In genomic region chr6:159968295-159969203, GRCh38 we compare ENCODE assay signal across 1 cellular context.
TF ChIP-seq lines count a peak whose summit lies in the region.

Gene IGF2R (plus strand): TSS chr6:159969082. CDS start chr6:159969247, 165 bp downstream.

TF ChIP-seq in K562, 482 proteins besides CTCF, POLR2A, EP300 and RAD21 (continued from another document and continues in another):
- TF ChIP-seq ZNF280A (IDR thresholded peaks at IDR 0.05; ENCODE audit: low read depth, partially characterized antibody): no peak
- no peak for TF ChIP-seq FIP1L1 (IDR thresholded peaks at IDR 0.05; ENCODE audit: low read depth, low read length, poor library complexity, severe bottlenecking)
- TF ChIP-seq ARNT (IDR thresholded peaks at IDR 0.05): no peak
- peak; percentile 29; the same call in 1 of the 2 replicates for TF ChIP-seq KAT8 (IDR thresholded peaks at IDR 0.05; ENCODE audit: low read depth)
- peak; percentile 72; the same call in 1 of the 2 replicates for TF ChIP-seq OTX1 (CRISPR knock-in tag; IDR thresholded peaks at IDR 0.05)
- no peak for TF ChIP-seq ATF3 (IDR thresholded peaks at IDR 0.05)
- no peak for TF ChIP-seq ATF3 (CRISPR knock-in tag; conservative IDR thresholded peaks at IDR 0.05)
- TF ChIP-seq SMC3 (conservative IDR thresholded peaks at IDR 0.05; ENCODE audit: insufficient read depth, low read depth, low read length): no peak
- no peak for TF ChIP-seq TCFL5 (CRISPR knock-in tag; conservative IDR thresholded peaks at IDR 0.05)
- TF ChIP-seq IRF9 (tag; IDR thresholded peaks at IDR 0.05): no peak
- no peak for TF ChIP-seq ZNF431 (CRISPR knock-in tag; IDR thresholded peaks at IDR 0.05)
- TF ChIP-seq ATF4 (CRISPR knock-in tag; IDR thresholded peaks at IDR 0.05): peak; percentile 49; the same call in 1 of the 2 replicates
- peak; percentile 92 for TF ChIP-seq BCOR (IDR thresholded peaks at IDR 0.05)
- TF ChIP-seq ZNF408 (CRISPR knock-in tag; IDR thresholded peaks at IDR 0.05; ENCODE audit: low read depth): no peak
- TF ChIP-seq JUND (IDR thresholded peaks at IDR 0.05; ENCODE audit: borderline replicate concordance, low read depth, low read length): no peak
- TF ChIP-seq JUND (tag; IDR thresholded peaks at IDR 0.05; ENCODE audit: borderline replicate concordance, low read depth, low read length): no peak
- TF ChIP-seq MLX (CRISPR knock-in tag; conservative IDR thresholded peaks at IDR 0.05): 0 out of 4 replicates have a peak, but pooled peaks of 1 of the 2 experiments have one; percentile 70
- peak; percentile 12; the same call in 1 of the 2 replicates for TF ChIP-seq ZNF24 (IDR thresholded peaks at IDR 0.05)
- 0 out of 2 replicates have a peak, but pooled peaks have one; percentile 58 for TF ChIP-seq ZNF695 (CRISPR knock-in tag; IDR thresholded peaks at IDR 0.05)
- TF ChIP-seq TEAD2 (tag; IDR thresholded peaks at IDR 0.05): no peak
- no peak for TF ChIP-seq ZC3H11A (IDR thresholded peaks at IDR 0.05; ENCODE audit: low read depth, low read length)
- TF ChIP-seq SRSF3 (IDR thresholded peaks at IDR 0.05; ENCODE audit: insufficient read depth, low read length): no peak
- TF ChIP-seq ZNF217 (CRISPR knock-in tag; IDR thresholded peaks at IDR 0.05): no peak
- TF ChIP-seq MGA (IDR thresholded peaks at IDR 0.05): peak; percentile 69
- no peak for TF ChIP-seq FOXK1 (CRISPR knock-in tag; IDR thresholded peaks at IDR 0.05; ENCODE audit: borderline replicate concordance)
- no peak for TF ChIP-seq TRIM24 (IDR thresholded peaks at IDR 0.05)
- peak; percentile 76; the same call in 1 of the 2 replicates for TF ChIP-seq CREB1 (IDR thresholded peaks at IDR 0.05)
- no peak for TF ChIP-seq CREB1 (CRISPR knock-in tag; IDR thresholded peaks at IDR 0.05)
- no peak for TF ChIP-seq MAFK (IDR thresholded peaks at IDR 0.05; ENCODE audit: low read length)
- no peak for TF ChIP-seq PRMT5 (CRISPR knock-in tag; IDR thresholded peaks at IDR 0.05)
- no peak for TF ChIP-seq NCOA1 (IDR thresholded peaks at IDR 0.05; ENCODE audit: low read depth)
- TF ChIP-seq CBX2 (IDR thresholded peaks at IDR 0.05; ENCODE audit: insufficient read depth, low read length, poor library complexity, severe bottlenecking): no peak
- peak; percentile 96 for TF ChIP-seq BHLHE40 (IDR thresholded peaks at IDR 0.05; ENCODE audit: low read length)
- TF ChIP-seq NFIC (IDR thresholded peaks at IDR 0.05): peak; percentile 32; the same call in 1 of the 2 replicates
- no peak for TF ChIP-seq NFATC3 (IDR thresholded peaks at IDR 0.05)
- TF ChIP-seq ZNF655 (CRISPR knock-in tag; IDR thresholded peaks at IDR 0.05): no peak
- no peak for TF ChIP-seq EWSR1 (IDR thresholded peaks at IDR 0.05; ENCODE audit: borderline replicate concordance, low read depth, partially characterized antibody)
- TF ChIP-seq BMI1 (IDR thresholded peaks at IDR 0.05; ENCODE audit: low read length): no peak
- peak; percentile 70 to 78 for TF ChIP-seq NRF1 (conservative IDR thresholded peaks at IDR 0.05 in 1 of 2, IDR thresholded peaks at IDR 0.05 in 1 of 2)
- no peak for TF ChIP-seq MYBL2 (IDR thresholded peaks at IDR 0.05; ENCODE audit: low read depth)
- no peak for TF ChIP-seq MYBL2 (CRISPR knock-in tag; IDR thresholded peaks at IDR 0.05; ENCODE audit: borderline replicate concordance)
- TF ChIP-seq POLR2H (tag; IDR thresholded peaks at IDR 0.05; ENCODE audit: low read depth): peak; percentile 88
- TF ChIP-seq ZNF79 (CRISPR knock-in tag; IDR thresholded peaks at IDR 0.05; ENCODE audit: low read depth): no peak
- TF ChIP-seq ZNF518B (CRISPR knock-in tag; IDR thresholded peaks at IDR 0.05): no peak
- 0 out of 2 replicates have a peak, but pooled peaks have one; percentile 54 for TF ChIP-seq ZNF41 (CRISPR knock-in tag; conservative IDR thresholded peaks at IDR 0.05)
